ENCODE assay signal across 1 cellular context in genomic region chr13:28718186-28718537, GRCh38.
TF ChIP-seq lines count a peak whose summit lies in the region.

No MANE protein-coding gene starts in this region.

TF ChIP-seq in IMR-90, 13 proteins besides CTCF, POLR2A, EP300 and RAD21:
- TF ChIP-seq CEBPB (IDR thresholded peaks at IDR 0.05; ENCODE audit: low read depth, low read length) (peak; percentile 64), CHD1 (IDR thresholded peaks at IDR 0.05; ENCODE audit: low read depth, low read length) (no peak)
